Comparison of ENCODE assay signal across 2 cellular contexts in the genomic region with DNA sequence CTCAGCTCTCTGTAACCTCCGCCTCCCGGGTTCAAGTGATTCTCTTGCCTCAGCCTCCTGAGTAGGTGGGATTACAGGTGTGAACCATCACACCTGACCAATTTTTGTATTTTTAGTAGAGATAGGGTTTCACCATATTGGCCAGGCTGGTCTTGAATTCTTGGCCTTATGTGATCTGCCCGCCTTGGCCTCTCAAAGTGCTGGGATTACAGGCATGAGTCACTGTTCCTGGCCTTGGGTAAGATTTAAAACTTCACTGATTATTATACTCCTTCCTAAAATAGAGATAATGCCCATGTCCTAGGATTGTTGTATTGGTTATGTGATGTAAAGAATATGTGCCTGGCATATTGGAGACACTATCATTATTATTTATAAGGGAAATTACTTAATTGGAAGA.
TF ChIP-seq lines count a peak whose summit lies in the region.

No MANE protein-coding gene starts in this region.

TF ChIP-seq in IMR-90, 13 proteins besides CTCF, POLR2A, EP300 and RAD21:
- TF ChIP-seq FOS (IDR thresholded peaks at IDR 0.05; ENCODE audit: low read depth, low read length), result 0 out of 2 replicates have a peak, but pooled peaks have one; percentile 18

TF ChIP-seq in SK-N-SH, 30 proteins besides CTCF, POLR2A, EP300 and RAD21:
- TF ChIP-seq FOSL2 (IDR thresholded peaks at IDR 0.05; ENCODE audit: borderline replicate concordance, low read depth), result peak; percentile 49; the same call in 1 of the 2 replicates
